ENCODE assay signal across 8 cellular contexts in the genomic region with DNA sequence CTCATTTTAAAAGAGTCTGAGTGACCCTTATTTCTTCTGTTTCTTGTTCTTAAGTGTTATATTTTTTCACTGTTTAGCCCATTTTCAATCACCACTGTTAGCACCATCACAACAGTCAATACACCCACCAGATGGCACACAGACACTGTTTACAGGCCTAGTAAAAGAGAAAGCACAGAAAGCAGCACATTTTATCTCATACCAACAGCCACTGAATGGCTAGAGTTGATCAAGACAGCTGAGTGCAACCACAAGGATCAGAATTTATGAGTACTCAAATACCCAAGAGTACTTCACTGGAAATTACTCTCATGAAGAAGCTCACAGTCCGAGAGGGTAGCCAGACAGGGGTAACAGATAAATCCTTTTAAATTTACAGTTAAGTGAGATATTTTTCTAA.
A peak's percentile ranks its signal among the peaks of the same experiment; 100 is the strongest.
DNase-seq lines count a peak whose midpoint lies in the region; ATAC-seq and TF ChIP-seq lines count a peak whose summit lies in the region.

No MANE protein-coding gene starts in this region.

- H3K4me1 Mint-ChIP-seq in activated T-cell treated with anti-CD3 and anti-CD28 coated beads, Interleukin-2, amount 50 U/mL, for 72 hours (ENCODE audit: low read depth): peaks cover 36% of the 10 kb centered on the region
- peaks cover 26% of the 10 kb centered on the region for H3K4me1 Mint-ChIP-seq in activated T-cell treated with anti-CD3 and anti-CD28 coated beads, Interleukin-2, amount 50 U/mL, for 24 hours (ENCODE audit: low read depth)

- no peaks in the 10 kb centered on the region for H3K27me3 Mint-ChIP-seq in activated T-cell treated with anti-CD3 and anti-CD28 coated beads, Interleukin-2, amount 50 U/mL, for 72 hours (ENCODE audit: low read depth)
- H3K27me3 Mint-ChIP-seq in activated T-cell treated with anti-CD3 and anti-CD28 coated beads, Interleukin-2, amount 50 U/mL, for 24 hours: no peaks in the 10 kb centered on the region

- no peak overlapping the region for H3K4me3 Mint-ChIP-seq in activated T-cell treated with anti-CD3 and anti-CD28 coated beads, Interleukin-2, amount 50 U/mL, for 72 hours
- no peak overlapping the region for H3K4me3 Mint-ChIP-seq in activated T-cell treated with anti-CD3 and anti-CD28 coated beads, Interleukin-2, amount 50 U/mL, for 24 hours

- intact Hi-C loops in esophagus squamous epithelium (cut with DNase I): no loop called here

- peak overlapping the region; percentile 7 for H3K27ac Mint-ChIP-seq in activated T-cell treated with anti-CD3 and anti-CD28 coated beads, Interleukin-2, amount 50 U/mL, for 72 hours
- H3K27ac Mint-ChIP-seq in activated T-cell treated with anti-CD3 and anti-CD28 coated beads, Interleukin-2, amount 50 U/mL, for 24 hours: no peak overlapping the region

- H3K4me3 ChIP-seq in fibroblast of mammary gland (ENCODE audit: control insufficient read depth, low read depth, low read length) (no peak overlapping the region), esophagus squamous epithelium (no peak overlapping the region)

- H3K9me3 ChIP-seq in esophagus squamous epithelium: no peaks in the 10 kb centered on the region

- DNase-seq in activated T-cell treated with anti-CD3 and anti-CD28 coated beads, Interleukin-2, amount 50 U/mL, for 72 hours: peak in 1 of 2 donors; percentile 7
- DNase-seq in activated T-cell treated with anti-CD3 and anti-CD28 coated beads, Interleukin-2, amount 50 U/mL, for 24 hours: no peak
- peak; percentile 90 for DNase-seq in NCI-H1694 treated with DMSO at 0.1 percent for 48 hours (lab: John Stamatoyannopoulos, UW)
- DNase-seq in fibroblast of mammary gland (ENCODE audit: low read depth): peak; percentile 7
- DNase-seq in HuH-7.5 (ENCODE audit: low spot score): no peak
- no peak for DNase-seq in esophagus squamous epithelium (lab: John Stamatoyannopoulos, UW)

- TF ChIP-seq POLR2A in esophagus squamous epithelium (IDR thresholded peaks at IDR 0.05): no peak

- no peak overlapping the region for H3K27ac ChIP-seq in esophagus squamous epithelium

- ATAC-seq in activated T-cell treated with anti-CD3 and anti-CD28 coated beads, Interleukin-2, amount 50 U/mL, for 72 hours (replicated peaks in 1 of 2): peak; percentile 84 to 97
- ATAC-seq in HG02571 (IDR thresholded peaks at IDR 0.05; ENCODE audit: unreplicated experiment) (peak; percentile 59), HG02884 (IDR thresholded peaks at IDR 0.05; ENCODE audit: unreplicated experiment) (no peak)

- peaks cover 0 to 14% (median 7%) of the 10 kb centered on the region in 3 donors for H3K4me1 ChIP-seq in esophagus squamous epithelium

- no peaks in the 10 kb centered on the region for H3K36me3 Mint-ChIP-seq in activated T-cell treated with anti-CD3 and anti-CD28 coated beads, Interleukin-2, amount 50 U/mL, for 72 hours (ENCODE audit: insufficient read depth in 2 of 2)
- H3K36me3 Mint-ChIP-seq in activated T-cell treated with anti-CD3 and anti-CD28 coated beads, Interleukin-2, amount 50 U/mL, for 24 hours (ENCODE audit: low read depth): peaks cover 2% of the 10 kb centered on the region

- H3K36me3 ChIP-seq in esophagus squamous epithelium: no peaks in the 10 kb centered on the region

- 67 to 69% methylated on average over 1 of the region's 1 CpG for WGBS in esophagus squamous epithelium, 2 donors

- H3K9me3 Mint-ChIP-seq in activated T-cell treated with anti-CD3 and anti-CD28 coated beads, Interleukin-2, amount 50 U/mL, for 72 hours: no peaks in the 10 kb centered on the region
- H3K9me3 Mint-ChIP-seq in activated T-cell treated with anti-CD3 and anti-CD28 coated beads, Interleukin-2, amount 50 U/mL, for 24 hours: no peaks in the 10 kb centered on the region

- TF ChIP-seq CTCF in fibroblast of mammary gland (conservative IDR thresholded peaks at IDR 0.05; ENCODE audit: control insufficient read depth, insufficient read depth, low read depth, low read length) (no peak), esophagus squamous epithelium (IDR thresholded peaks at IDR 0.05) (no peak)

- no peaks in the 10 kb centered on the region for H3K27me3 ChIP-seq in esophagus squamous epithelium

Comparison
In these comparisons a context has a peak if more than half of its experiments do, and no peak if none do; other contexts are left out.
1. DNase-seq: peak in NCI-H1694 treated with DMSO at 0.1 percent for 48 hours (single experiment) and fibroblast of mammary gland (single experiment); none in activated T-cell treated with anti-CD3 and anti-CD28 coated beads, Interleukin-2, amount 50 U/mL, for 24 hours (single experiment), HuH-7.5 (single experiment) and esophagus squamous epithelium (single experiment).